ENCODE assay signal across 12 cellular contexts in the genomic region with DNA sequence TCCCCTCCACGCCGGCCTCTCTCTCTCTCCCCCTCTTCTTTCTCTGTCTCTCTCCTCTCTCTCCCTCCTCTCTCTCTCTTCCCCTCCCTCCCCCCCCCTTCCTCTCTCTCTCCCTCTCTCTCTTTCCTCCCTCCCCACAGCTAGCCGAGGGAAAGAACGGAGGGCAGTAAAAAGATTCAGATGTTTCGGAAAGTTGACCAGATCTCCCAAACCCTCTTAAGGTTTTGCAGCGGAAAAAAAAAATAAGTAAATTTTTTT. TPM values are rescaled to one million over a fixed set of nuclear protein-coding genes. Genes with fewer than 3 reads are reported as not detected.
DNase-seq lines count a peak whose midpoint lies in the region; ATAC-seq and TF ChIP-seq lines count a peak whose summit lies in the region.
"Had no signal": no experiment of that assay in that cellular context is flagged by ENCODE, and none has a peak within 500 bp of the region (broad histone marks: within the 10 kb centered on the region; RNA-seq: fewer than 3 reads in every experiment).

No MANE protein-coding gene starts in this region.

- H3K9me3 Mint-ChIP-seq in stimulated activated memory B cell treated with anti-CD40 and anti-IgM and Interleukin-4, amounts not matched to agents 10 μg/mL and 1 μg/mL and 100 μg/mL, for 72 hours: no peaks in the 10 kb centered on the region
- H3K9me3 Mint-ChIP-seq: activated naive CD4-positive, alpha-beta T cell treated with anti-CD3 and anti-CD28 coated beads for 36 hours; T-cell had no signal

- peaks cover 10% of the 10 kb centered on the region for H3K36me3 Mint-ChIP-seq in T-helper 17 cell (ENCODE audit: low read depth)
- H3K36me3 Mint-ChIP-seq in stimulated activated memory B cell treated with anti-CD40 and anti-IgM and Interleukin-4, amounts not matched to agents 10 μg/mL and 1 μg/mL and 100 μg/mL, for 72 hours: no peaks in the 10 kb centered on the region
- H3K36me3 Mint-ChIP-seq: T-cell had no signal

- H3K27ac ChIP-seq in iPS-20b (ENCODE audit: low read length): no peak overlapping the region
- H3K27ac ChIP-seq: HL-60 had no signal

- H3K4me1 Mint-ChIP-seq in T-helper 17 cell: peaks cover 17% of the 10 kb centered on the region
- H3K4me1 Mint-ChIP-seq in stimulated activated memory B cell treated with anti-CD40 and anti-IgM and Interleukin-4, amounts not matched to agents 10 μg/mL and 1 μg/mL and 100 μg/mL, for 72 hours: peaks cover 30% of the 10 kb centered on the region

- H3K4me3 Mint-ChIP-seq in T-helper 17 cell: peak overlapping the region; percentile 77
- H3K4me3 Mint-ChIP-seq in stimulated activated memory B cell treated with anti-CD40 and anti-IgM and Interleukin-4, amounts not matched to agents 10 μg/mL and 1 μg/mL and 100 μg/mL, for 72 hours: peak overlapping the region; percentile 38

- H3K27ac Mint-ChIP-seq in T-helper 17 cell: no peak overlapping the region
- no peak overlapping the region for H3K27ac Mint-ChIP-seq in stimulated activated memory B cell treated with anti-CD40 and anti-IgM and Interleukin-4, amounts not matched to agents 10 μg/mL and 1 μg/mL and 100 μg/mL, for 72 hours
- H3K27ac Mint-ChIP-seq: activated naive CD4-positive, alpha-beta T cell treated with anti-CD3 and anti-CD28 coated beads for 36 hours; T-cell had no signal

- H3K9ac ChIP-seq in iPS-20b (ENCODE audit: low read depth, low read length): no peak overlapping the region

- H3K9me3 ChIP-seq in T-helper 17 cell (ENCODE audit: control insufficient read depth, low read length, poor library complexity, severe bottlenecking): no peaks in the 10 kb centered on the region
- H3K9me3 ChIP-seq in iPS-20b (ENCODE audit: insufficient read depth, low read depth, low read length): peaks cover 14% of the 10 kb centered on the region; the same call in 1 of the 2 replicates
- H3K9me3 ChIP-seq in mucosa of descending colon: no peaks in the 10 kb centered on the region

- TF ChIP-seq CTCF in mucosa of descending colon (IDR thresholded peaks at IDR 0.05): no peak

- ATAC-seq in T-helper 17 cell: no peak
- no peak for ATAC-seq in stimulated activated memory B cell treated with anti-CD40 and anti-IgM and Interleukin-4, amounts not matched to agents 10 μg/mL and 1 μg/mL and 100 μg/mL, for 72 hours
- ATAC-seq in mucosa of descending colon: no peak
- no peak for ATAC-seq in HG03378 (IDR thresholded peaks at IDR 0.05; ENCODE audit: unreplicated experiment)
- ATAC-seq: T-cell had no signal

- intact Hi-C loops in mucosa of descending colon (cut with DNase I, micrococcal nuclease): no loop called here

- H3K27me3 Mint-ChIP-seq in T-helper 17 cell: peaks cover 84% of the 10 kb centered on the region
- peaks cover 99% of the 10 kb centered on the region for H3K27me3 Mint-ChIP-seq in stimulated activated memory B cell treated with anti-CD40 and anti-IgM and Interleukin-4, amounts not matched to agents 10 μg/mL and 1 μg/mL and 100 μg/mL, for 72 hours

- peak overlapping the region; percentile 32 for H3K4me3 ChIP-seq in H7 (ENCODE audit: insufficient read depth, low read depth, low read length)
- peak overlapping the region; percentile 50; the same call in 1 of the 2 replicates for H3K4me3 ChIP-seq in iPS-20b (ENCODE audit: low read length)
- no peak overlapping the region for H3K4me3 ChIP-seq in mucosa of descending colon

- H3K36me3 ChIP-seq in H7 (replicated peaks; ENCODE audit: control insufficient read depth, insufficient read depth, low read length) (no peaks in the 10 kb centered on the region), iPS-20b (ENCODE audit: insufficient read depth, low read depth, low read length) (no peaks in the 10 kb centered on the region), mucosa of descending colon (ENCODE audit: low read depth) (no peaks in the 10 kb centered on the region)

- DNase-seq in H7 (no peak), T-helper 17 cell (no peak), mucosa of descending colon (no peak), NCI-H82 (lab: John Stamatoyannopoulos, UW) (no peak), NCI-H2196 (lab: John Stamatoyannopoulos, UW; ENCODE audit: unreplicated experiment) (no peak)
- DNase-seq: NCI-H1048, T-cell had no signal

- peaks cover 2% of the 10 kb centered on the region; the same call in 1 of the 2 replicates for H3K4me1 ChIP-seq in iPS-20b (ENCODE audit: insufficient read depth, low read length)
- peaks cover 17% of the 10 kb centered on the region for H3K4me1 ChIP-seq in mucosa of descending colon (ENCODE audit: low read depth)

- H3K27me3 ChIP-seq in H7 (ENCODE audit: control insufficient read depth, insufficient read depth, low read length) (peaks cover 100% of the 10 kb centered on the region), iPS-20b (ENCODE audit: insufficient read depth, low read length) (peaks cover 100% of the 10 kb centered on the region)

RNA-seq across cellular contexts. Expression of gene ALX4, which starts 0.2 kb away (rescaled TPM):
- not detected in 2 replicates for total RNA-seq in H7 (2014; rRNA removed; shearing (Covaris generic))
- total RNA-seq in T-helper 17 cell: not detected
- total RNA-seq in mucosa of descending colon: not detected
- total RNA-seq: activated naive CD4-positive, alpha-beta T cell treated with anti-CD3 and anti-CD28 coated beads for 36 hours; T-cell had no signal
